In genomic region chrX:6849711-6850415, GRCh38 we compare ENCODE assay signal across 22 cellular contexts.
A peak's percentile ranks its signal among the peaks of the same experiment; 100 is the strongest.
DNase-seq lines count a peak whose midpoint lies in the region; ATAC-seq and TF ChIP-seq lines count a peak whose summit lies in the region.
"Had no signal": no experiment of that assay in that cellular context is flagged by ENCODE, and none has a peak within 500 bp of the region (broad histone marks: within the 10 kb centered on the region; RNA-seq: fewer than 3 reads in every experiment).

No MANE protein-coding gene starts in this region.

- no peaks in the 10 kb centered on the region for H4K20me1 ChIP-seq in H9 (ENCODE audit: control insufficient read depth, insufficient read depth, insufficient read length)

- no peak overlapping the region for H3K56ac ChIP-seq in H9 (ENCODE audit: insufficient read length, low read depth, low read length)

- H3K14ac ChIP-seq in H9 (ENCODE audit: insufficient read depth, low read length) = no peak overlapping the region

- no peak overlapping the region for H3K4me3 ChIP-seq in adipocyte (ENCODE audit: low read length)
- H3K4me3 ChIP-seq: left ventricle myocardium inferior, prostate gland, upper lobe of right lung had no signal

- H3K23ac ChIP-seq in H9 (ENCODE audit: insufficient read length, low read depth, low read length) = no peak overlapping the region

- no peaks in the 10 kb centered on the region for H3K27me3 Mint-ChIP-seq in H9 (ENCODE audit: low read depth)
- H3K27me3 Mint-ChIP-seq: activated CD4-positive, alpha-beta T cell treated with anti-CD3 and anti-CD28 coated beads for 36 hours; activated naive CD4-positive, alpha-beta T cell treated with anti-CD3 and anti-CD28 coated beads, Interleukin-2, amount 10 ng/mL, durations not matched to agents 7 days and 5 days; CD4-positive, alpha-beta T cell; naive B cell had no signal

- H4K91ac ChIP-seq in H9 (ENCODE audit: insufficient read length, low read depth, low read length) = no peak overlapping the region

- DNase-seq in A172 (ENCODE audit: low spot score) (peak; percentile 17), H9 (no peak), adipocyte (ENCODE audit: low read depth) (peak; percentile 21), kidney tubule cell (ENCODE audit: low spot score) (peak; percentile 33), foreskin melanocyte (no peak)
- DNase-seq in activated CD4-positive, alpha-beta T cell treated with anti-CD3 and anti-CD28 coated beads, Interleukin-2, amount 50 U/mL, for 48 hours = no peak
- no peak for DNase-seq in stimulated activated naive CD4-positive, alpha-beta T cell (lab: John Stamatoyannopoulos, UW)
- DNase-seq: activated CD4-positive, alpha-beta T cell treated with anti-CD3 and anti-CD28 coated beads for 36 hours; activated naive CD4-positive, alpha-beta T cell treated with anti-CD3 and anti-CD28 coated beads, Interleukin-2, amount 10 ng/mL, durations not matched to agents 7 days and 5 days; CD4-positive, alpha-beta T cell; DMS53; effector memory CD4-positive, alpha-beta T cell; left ventricle myocardium inferior; naive B cell; NCI-H187; NCI-H510A treated with DMSO at 0.1 percent for 48 hours; PC-3; stimulated activated naive CD4-positive, alpha-beta T cell treated with Interleukin-2 at 50 U/mL for 16 hours; T-helper 9 cell; upper lobe of right lung had no signal

- H3K9me3 ChIP-seq in H9 (ENCODE audit: control insufficient read depth, low read depth, low read length) = peaks cover 22% of the 10 kb centered on the region
- H3K9me3 ChIP-seq in adipocyte (ENCODE audit: control insufficient read depth, low read length) = peaks cover 10% of the 10 kb centered on the region
- H3K9me3 ChIP-seq: left ventricle myocardium inferior, prostate gland, upper lobe of right lung had no signal

- H3K4ac ChIP-seq in H9 (ENCODE audit: low read depth, low read length) = no peak overlapping the region

- H3K27ac Mint-ChIP-seq in H9 = peak overlapping the region; percentile 93 to 96 (median 96); a peak in 6 of 7 replicates
- H3K27ac Mint-ChIP-seq: activated CD4-positive, alpha-beta T cell treated with anti-CD3 and anti-CD28 coated beads for 36 hours; activated naive CD4-positive, alpha-beta T cell treated with anti-CD3 and anti-CD28 coated beads, Interleukin-2, amount 10 ng/mL, durations not matched to agents 7 days and 5 days; CD4-positive, alpha-beta T cell; naive B cell had no signal

- peak overlapping the region; percentile 85 for H2BK5ac ChIP-seq in H9 (ENCODE audit: insufficient read length, low read length)

- H3K9ac ChIP-seq in H9 (ENCODE audit: extremely low read depth, insufficient read length, low read length) (no peak overlapping the region), adipocyte (ENCODE audit: low read length) (no peak overlapping the region)

- H3K18ac ChIP-seq in H9 (ENCODE audit: insufficient read length, low read depth, low read length) = peak overlapping the region; percentile 35

- no peak overlapping the region for H2AFZ ChIP-seq in H9 (ENCODE audit: low read length)

- peak overlapping the region in 1 of 2 experiments; percentile 6; a peak in 1 of 5 replicates for H3K4me3 Mint-ChIP-seq in H9
- H3K4me3 Mint-ChIP-seq: activated CD4-positive, alpha-beta T cell treated with anti-CD3 and anti-CD28 coated beads for 36 hours; activated naive CD4-positive, alpha-beta T cell treated with anti-CD3 and anti-CD28 coated beads, Interleukin-2, amount 10 ng/mL, durations not matched to agents 7 days and 5 days; CD4-positive, alpha-beta T cell; naive B cell had no signal

- H2BK120ac ChIP-seq in H9 (ENCODE audit: low read depth, low read length, poor library complexity, severe bottlenecking) = no peak overlapping the region

- no peaks in the 10 kb centered on the region for H3K79me2 ChIP-seq in H9 (ENCODE audit: insufficient read depth, low read length)

- H4K5ac ChIP-seq in H9 (ENCODE audit: insufficient read length, low read depth, low read length) = no peak overlapping the region

- no peak overlapping the region for H2BK12ac ChIP-seq in H9 (ENCODE audit: insufficient read length, low read depth, low read length)

- H3T11ph ChIP-seq in H9 (ENCODE audit: low read length) = no peak overlapping the region

- H3K9me3 Mint-ChIP-seq in H9 = peaks cover 35 to 37% of the 10 kb centered on the region in 2 experiments
- H3K9me3 Mint-ChIP-seq: activated naive CD4-positive, alpha-beta T cell treated with anti-CD3 and anti-CD28 coated beads, Interleukin-2, amount 10 ng/mL, durations not matched to agents 7 days and 5 days; CD4-positive, alpha-beta T cell had no signal

- H4K8ac ChIP-seq in H9 (replicated peaks; ENCODE audit: insufficient read length, low read depth, low read length) = no peak overlapping the region

- no peaks in the 10 kb centered on the region for H3K27me3 ChIP-seq in H9 (ENCODE audit: insufficient read depth, low read length)
- H3K27me3 ChIP-seq in adipocyte (replicated peaks; ENCODE audit: control insufficient read depth, insufficient read depth, low read length) = no peaks in the 10 kb centered on the region
- H3K27me3 ChIP-seq: upper lobe of right lung had no signal

- H3K4me1 ChIP-seq in H9 (ENCODE audit: insufficient read depth, low read length) = peaks cover 4% of the 10 kb centered on the region; the same call in 1 of the 2 replicates
- no peaks in the 10 kb centered on the region for H3K4me1 ChIP-seq in adipocyte (ENCODE audit: control insufficient read depth, insufficient read depth, low read length)
- H3K4me1 ChIP-seq: left ventricle myocardium inferior, prostate gland, upper lobe of right lung had no signal

- peaks cover 47 to 68% (median 55%) of the 10 kb centered on the region in 3 experiments for H3K36me3 Mint-ChIP-seq in H9 (ENCODE audit: insufficient read depth in 1 of 3, low read depth in 3 of 3)
- H3K36me3 Mint-ChIP-seq: activated naive CD4-positive, alpha-beta T cell treated with anti-CD3 and anti-CD28 coated beads, Interleukin-2, amount 10 ng/mL, durations not matched to agents 7 days and 5 days had no signal

- peak overlapping the region; percentile 28 for H3K4me2 ChIP-seq in H9 (ENCODE audit: insufficient read depth, insufficient read length, low read length)

- H3K27ac ChIP-seq in H9 (ENCODE audit: insufficient read length, low read depth, low read length) = peak overlapping the region; percentile 85
- H3K27ac ChIP-seq: left ventricle myocardium inferior, prostate gland, upper lobe of right lung had no signal

- H3K4me1 Mint-ChIP-seq in H9 = peaks cover 27 to 37% of the 10 kb centered on the region in 2 experiments
- H3K4me1 Mint-ChIP-seq: activated CD4-positive, alpha-beta T cell treated with anti-CD3 and anti-CD28 coated beads for 36 hours; activated naive CD4-positive, alpha-beta T cell treated with anti-CD3 and anti-CD28 coated beads, Interleukin-2, amount 10 ng/mL, durations not matched to agents 7 days and 5 days had no signal

- no peak for ATAC-seq in HG03521 (IDR thresholded peaks at IDR 0.05; ENCODE audit: unreplicated experiment)
- ATAC-seq: activated CD4-positive, alpha-beta T cell treated with anti-CD3 and anti-CD28 coated beads for 36 hours; PC-3; upper lobe of right lung had no signal

- WGBS in H9 (ENCODE audit: extremely low coverage, insufficient read length, low lambda C conversion rate) = no CpG with 5 or more reads among the region's 6 CpGs

- no peak overlapping the region for H2BK15ac ChIP-seq in H9 (ENCODE audit: low read depth, low read length)

- no peak overlapping the region for H2AK5ac ChIP-seq in H9 (ENCODE audit: insufficient read length, low read length)

- H3K36me3 ChIP-seq in adipocyte (ENCODE audit: control insufficient read depth, insufficient read depth, low read length, severe bottlenecking) = no peaks in the 10 kb centered on the region
- H3K36me3 ChIP-seq: left ventricle myocardium inferior, prostate gland, upper lobe of right lung had no signal

- no peak overlapping the region for H2BK20ac ChIP-seq in H9 (ENCODE audit: low read depth, low read length, poor library complexity, severe bottlenecking)

- H3K79me1 ChIP-seq in H9 (ENCODE audit: insufficient read depth, low read depth, low read length, poor library complexity, severe bottlenecking) = no peaks in the 10 kb centered on the region

- no peak for TF ChIP-seq CTCF in H9 (conservative IDR thresholded peaks at IDR 0.05)

- no peaks in the 10 kb centered on the region for H3K23me2 ChIP-seq in H9 (ENCODE audit: insufficient read length, low read depth, low read length, poor library complexity, severe bottlenecking)

Comparison
In these comparisons a context has a peak if more than half of its experiments do, and no peak if none do; other contexts are left out.
1. DNase-seq: peak in A172 (single experiment), adipocyte (single experiment) and kidney tubule cell (single experiment); none in H9 (single experiment), activated CD4-positive, alpha-beta T cell treated with anti-CD3 and anti-CD28 coated beads, Interleukin-2, amount 50 U/mL, for 48 hours (0 of 2), foreskin melanocyte (single experiment) and stimulated activated naive CD4-positive, alpha-beta T cell (0 of 6).